7 cellular contexts compared by ENCODE assay signal in genomic region chr14:89720741-89721315, GRCh38.
DNase-seq lines count a peak whose midpoint lies in the region; ATAC-seq and TF ChIP-seq lines count a peak whose summit lies in the region.

No MANE protein-coding gene starts in this region.

- CTCF ChIA-PET in activated CD4-positive, alpha-beta T cell treated with anti-CD3 and anti-CD28 coated beads for 36 hours (lab: Charles Lee), result interaction anchor here (0.5 to 2.0 kb wide), 10 partner anchors 18 to 344 kb away, joined by 3 to 7 read pairs (median 4); no protein-coding TSS in a partner anchor

- peaks cover 74% of the 10 kb centered on the region for H3K4me1 Mint-ChIP-seq in activated CD4-positive, alpha-beta T cell treated with anti-CD3 and anti-CD28 coated beads for 36 hours
- H3K4me1 Mint-ChIP-seq in effector memory CD8-positive, alpha-beta T cell (ENCODE audit: low read depth in 2 of 2), result peaks cover 72 to 82% of the 10 kb centered on the region in 2 donors

- peak overlapping the region; percentile 37 for H3K4me3 Mint-ChIP-seq in activated CD4-positive, alpha-beta T cell treated with anti-CD3 and anti-CD28 coated beads for 36 hours
- H3K4me3 Mint-ChIP-seq in effector memory CD8-positive, alpha-beta T cell, result peak overlapping the region; percentile 66 to 76

- ATAC-seq in GM19455 (IDR thresholded peaks at IDR 0.05; ENCODE audit: unreplicated experiment), result peak; percentile 76
- ATAC-seq in HG03469 (IDR thresholded peaks at IDR 0.05; ENCODE audit: unreplicated experiment), result peak; percentile 68
- peak; percentile 82 for ATAC-seq in activated CD4-positive, alpha-beta T cell treated with anti-CD3 and anti-CD28 coated beads for 36 hours
- peak; percentile 90 for ATAC-seq in effector memory CD8-positive, alpha-beta T cell (replicated peaks)
- ATAC-seq in foreskin keratinocyte, result no peak

- H3K27ac ChIP-seq in skin epidermis (peak overlapping the region in 18 of 21 experiments; percentile 2 to 91 (median 61)), foreskin keratinocyte (no peak overlapping the region)

- no peaks in the 10 kb centered on the region for H3K4me1 ChIP-seq in foreskin keratinocyte

- intact Hi-C loops in activated CD4-positive, alpha-beta T cell treated with anti-CD3 and anti-CD28 coated beads for 36 hours (cut with DNase I, micrococcal nuclease), result loop anchor here (1.0 to 5.0 kb wide), 6 partner anchors 18 to 94 kb away; no protein-coding TSS in a partner anchor

- TF ChIP-seq CTCF in foreskin keratinocyte (conservative IDR thresholded peaks at IDR 0.05), result no peak

- POLR2A ChIA-PET in activated CD4-positive, alpha-beta T cell treated with anti-CD3 and anti-CD28 coated beads for 36 hours (lab: Charles Lee), result interaction anchor here (0.6 to 1.3 kb wide), 5 partner anchors 14 to 103 kb away, joined by 3 to 4 read pairs (median 4); no protein-coding TSS in a partner anchor

- peaks cover 3% of the 10 kb centered on the region for H3K9me3 Mint-ChIP-seq in activated CD4-positive, alpha-beta T cell treated with anti-CD3 and anti-CD28 coated beads for 36 hours (ENCODE audit: low read depth)
- peaks cover 0 to 1% of the 10 kb centered on the region in 2 donors for H3K9me3 Mint-ChIP-seq in effector memory CD8-positive, alpha-beta T cell

- H3K27me3 ChIP-seq in foreskin keratinocyte, result no peaks in the 10 kb centered on the region

- DNase-seq in activated CD4-positive, alpha-beta T cell treated with anti-CD3 and anti-CD28 coated beads for 36 hours, result peak; percentile 72
- peak; percentile 74 to 79 (median 75) for DNase-seq in effector memory CD8-positive, alpha-beta T cell
- DNase-seq in foreskin keratinocyte (no peak), NCI-H1417 (lab: John Stamatoyannopoulos, UW) (no peak)

- H3K27me3 Mint-ChIP-seq in activated CD4-positive, alpha-beta T cell treated with anti-CD3 and anti-CD28 coated beads for 36 hours, result no peaks in the 10 kb centered on the region
- no peaks in the 10 kb centered on the region for H3K27me3 Mint-ChIP-seq in effector memory CD8-positive, alpha-beta T cell

- peaks cover 13% of the 10 kb centered on the region for H3K36me3 Mint-ChIP-seq in activated CD4-positive, alpha-beta T cell treated with anti-CD3 and anti-CD28 coated beads for 36 hours (ENCODE audit: low read depth)
- peaks cover 18% of the 10 kb centered on the region for H3K36me3 Mint-ChIP-seq in effector memory CD8-positive, alpha-beta T cell (ENCODE audit: insufficient read depth)

- peak overlapping the region; percentile 96 for H3K27ac Mint-ChIP-seq in activated CD4-positive, alpha-beta T cell treated with anti-CD3 and anti-CD28 coated beads for 36 hours
- peak overlapping the region; percentile 83 to 93 for H3K27ac Mint-ChIP-seq in effector memory CD8-positive, alpha-beta T cell

- H3K4me3 ChIP-seq in skin epidermis, result no peak overlapping the region

Comparison
In these comparisons a context has a peak if more than half of its experiments do, and no peak if none do; other contexts are left out.
1. DNase-seq: peak in activated CD4-positive, alpha-beta T cell treated with anti-CD3 and anti-CD28 coated beads for 36 hours (single experiment) and effector memory CD8-positive, alpha-beta T cell (3 of 3); none in foreskin keratinocyte (0 of 2) and NCI-H1417 (0 of 3).